Comparison of ENCODE assay signal across 23 cellular contexts in genomic region chr13:35714096-35714495, GRCh38.
A peak's percentile ranks its signal among the peaks of the same experiment; 100 is the strongest.
DNase-seq lines count a peak whose midpoint lies in the region; FAIRE-seq and TF ChIP-seq lines count a peak whose summit lies in the region.
"Had no signal": no experiment of that assay in that cellular context is flagged by ENCODE, and none has a peak within 500 bp of the region (broad histone marks: within the 10 kb centered on the region; RNA-seq: fewer than 3 reads in every experiment).

No MANE protein-coding gene starts in this region.

- POLR2A ChIA-PET in RWPE1 (lab: Yijun Ruan, JAX; ENCODE audit: low non-redundant PET), result no interaction called here

- no peak for TF ChIP-seq POLR2A in GM12891 (IDR thresholded peaks at IDR 0.05; ENCODE audit: low read depth, low read length)

- no peak for TF ChIP-seq CTCF in D721Med (IDR thresholded peaks at IDR 0.05; ENCODE audit: insufficient read depth, missing control alignments)
- TF ChIP-seq CTCF in mesothelial cell of epicardium (IDR thresholded peaks at IDR 0.05; ENCODE audit: unreplicated experiment), result no peak
- TF ChIP-seq CTCF in RWPE1 (conservative IDR thresholded peaks at IDR 0.05; ENCODE audit: low read depth), result no peak

- peak; percentile 71 for FAIRE-seq in D721Med (lab: Jason Lieb, UNC)
- no peak for FAIRE-seq in GM12891 (lab: Jason Lieb, UNC)
- FAIRE-seq: pancreas, TTC549 had no signal

- peaks cover 28% of the 10 kb centered on the region for H3K4me1 Mint-ChIP-seq in mesothelial cell of epicardium
- H3K4me1 Mint-ChIP-seq: activated CD4-positive, alpha-beta T cell treated with anti-CD3 and anti-CD28 coated beads, Interleukin-2, amount 10 ng/mL, durations not matched to agents 7 days and 5 days; stimulated activated effector memory CD8-positive, alpha-beta T cell treated with anti-CD3 and anti-CD28 coated beads, Interleukin-12 subunit alpha, Interleukin-12 subunit beta, amount 100 ng/mL, for 72 hours had no signal

- H3K27me3 Mint-ChIP-seq in mesothelial cell of epicardium (ENCODE audit: low read depth), result no peaks in the 10 kb centered on the region
- H3K27me3 Mint-ChIP-seq: activated CD4-positive, alpha-beta T cell treated with anti-CD3 and anti-CD28 coated beads, Interleukin-2, amount 10 ng/mL, durations not matched to agents 7 days and 5 days; CD4-positive, alpha-beta T cell had no signal

- H3K9me3 Mint-ChIP-seq in mesothelial cell of epicardium, result no peaks in the 10 kb centered on the region
- H3K9me3 Mint-ChIP-seq: activated CD4-positive, alpha-beta T cell treated with anti-CD3 and anti-CD28 coated beads, Interleukin-2, amount 10 ng/mL, durations not matched to agents 7 days and 5 days; CD4-positive, alpha-beta T cell had no signal

- H3K36me3 Mint-ChIP-seq in mesothelial cell of epicardium, result no peaks in the 10 kb centered on the region
- H3K36me3 Mint-ChIP-seq: stimulated activated effector memory CD8-positive, alpha-beta T cell treated with anti-CD3 and anti-CD28 coated beads, Interleukin-12 subunit alpha, Interleukin-12 subunit beta, amount 100 ng/mL, for 72 hours had no signal

- CTCF ChIA-PET in RWPE1 (lab: Yijun Ruan, JAX), result no interaction called here

- peak overlapping the region; percentile 62 for H3K27ac Mint-ChIP-seq in mesothelial cell of epicardium
- H3K27ac Mint-ChIP-seq: activated CD4-positive, alpha-beta T cell treated with anti-CD3 and anti-CD28 coated beads, Interleukin-2, amount 10 ng/mL, durations not matched to agents 7 days and 5 days; CD4-positive, alpha-beta T cell; stimulated activated effector memory CD8-positive, alpha-beta T cell treated with anti-CD3 and anti-CD28 coated beads, Interleukin-12 subunit alpha, Interleukin-12 subunit beta, amount 100 ng/mL, for 72 hours had no signal

- no peak overlapping the region for H3K27ac ChIP-seq in RWPE1
- H3K27ac ChIP-seq: dorsolateral prefrontal cortex, pancreas, thoracic aorta had no signal

- no peak overlapping the region for H3K4me3 Mint-ChIP-seq in mesothelial cell of epicardium
- H3K4me3 Mint-ChIP-seq: activated CD4-positive, alpha-beta T cell treated with anti-CD3 and anti-CD28 coated beads, Interleukin-2, amount 10 ng/mL, durations not matched to agents 7 days and 5 days; CD4-positive, alpha-beta T cell; stimulated activated effector memory CD8-positive, alpha-beta T cell treated with anti-CD3 and anti-CD28 coated beads, Interleukin-12 subunit alpha, Interleukin-12 subunit beta, amount 100 ng/mL, for 72 hours had no signal

- no peak for DNase-seq in D721Med (ENCODE audit: insufficient read length, low spot score)
- peak; percentile 8 for DNase-seq in NCI-H69 (lab: John Stamatoyannopoulos, UW)
- DNase-seq in dedifferentiated amniotic fluid mesenchymal stem cell (ENCODE audit: extremely low spot score), result peak; percentile 53
- DNase-seq in mesothelial cell of epicardium (ENCODE audit: low spot score in 2 of 2, unreplicated experiment in 2 of 2), result no peak
- DNase-seq in RWPE1 (ENCODE audit: low spot score), result no peak
- no peak for DNase-seq in GM12891 (ENCODE audit: insufficient read length, low spot score)
- no peak for DNase-seq in DMS153 treated with DMSO at 0.1 percent for 48 hours (lab: John Stamatoyannopoulos, UW; ENCODE audit: unreplicated experiment)
- DNase-seq in effector CD4-positive, alpha-beta T cell, result no peak
- DNase-seq: activated CD4-positive, alpha-beta T cell treated with anti-CD3 and anti-CD28 coated beads, Interleukin-2, amount 10 ng/mL, durations not matched to agents 7 days and 5 days; activated effector memory CD4-positive, alpha-beta T cell treated with Interleukin-2 at 50 U/mL for 16 hours; caudate nucleus; CD4-positive, alpha-beta T cell; DND-41; dorsolateral prefrontal cortex; Kasumi-1; NCI-H1417; NCI-H2171; NCI-H774; pancreas; SW 1271 had no signal

TF ChIP-seq in GM12891, 5 proteins besides CTCF, POLR2A, EP300 and RAD21:
- TF ChIP-seq POU2F2 (IDR thresholded peaks at IDR 0.05; ENCODE audit: low read depth, low read length) (no peak), TAF1 (IDR thresholded peaks at IDR 0.05; ENCODE audit: low read depth, low read length) (no peak), PAX5 (IDR thresholded peaks at IDR 0.05; ENCODE audit: insufficient read depth, low read length, severe bottlenecking) (no peak), SPI1 (IDR thresholded peaks at IDR 0.05; ENCODE audit: low read depth, low read length) (no peak), POLR2AphosphoS5 (IDR thresholded peaks at IDR 0.05; ENCODE audit: low read depth, low read length) (no peak)

Comparison
In these comparisons a context has a peak if more than half of its experiments do, and no peak if none do; other contexts are left out.
1. DNase-seq: peak in NCI-H69 (single experiment) and dedifferentiated amniotic fluid mesenchymal stem cell (single experiment); none in D721Med (single experiment), mesothelial cell of epicardium (0 of 2), RWPE1 (single experiment), GM12891 (single experiment), DMS153 treated with DMSO at 0.1 percent for 48 hours (single experiment) and effector CD4-positive, alpha-beta T cell (single experiment).